ENCODE assay signal across 13 cellular contexts in genomic region chr5:17276445-17276844, GRCh38. TPM values are rescaled to one million over a fixed set of nuclear protein-coding genes. Genes with fewer than 3 reads are reported as not detected.
DNase-seq lines count a peak whose midpoint lies in the region; ATAC-seq and TF ChIP-seq lines count a peak whose summit lies in the region.
"Had no signal": no experiment of that assay in that cellular context is flagged by ENCODE, and none has a peak within 500 bp of the region (broad histone marks: within the 10 kb centered on the region; RNA-seq: fewer than 3 reads in every experiment).

No MANE protein-coding gene starts in this region.

- no peak overlapping the region for H3K4me3 Mint-ChIP-seq in WTC11
- H3K4me3 Mint-ChIP-seq: stimulated activated naive CD8-positive, alpha-beta T cell treated with anti-CD3 and anti-CD28 coated beads, Interleukin-15, amount 100 ng/mL, for 72 hours had no signal

- H3K4me1 Mint-ChIP-seq in WTC11, result peaks cover 33% of the 10 kb centered on the region
- H3K4me1 Mint-ChIP-seq: stimulated activated naive CD8-positive, alpha-beta T cell treated with anti-CD3 and anti-CD28 coated beads, Interleukin-15, amount 100 ng/mL, for 72 hours had no signal

- ATAC-seq in GM18858 (IDR thresholded peaks at IDR 0.05; ENCODE audit: unreplicated experiment) (peak; percentile 82), GM21447 (IDR thresholded peaks at IDR 0.05; ENCODE audit: unreplicated experiment) (peak; percentile 60), HG03060 (IDR thresholded peaks at IDR 0.05; ENCODE audit: low read depth, unreplicated experiment) (peak; percentile 58), WTC11 (no peak)
- ATAC-seq: stimulated activated naive CD8-positive, alpha-beta T cell treated with anti-CD3 and anti-CD28 coated beads, Interleukin-15, amount 100 ng/mL, for 72 hours had no signal

- no peaks in the 10 kb centered on the region for H3K27me3 ChIP-seq in SJCRH30

- no peak for DNase-seq in WTC11 (ENCODE audit: low spot score)
- no peak for DNase-seq in mesenteric fat pad (ENCODE audit: low spot score)
- no peak for DNase-seq in SJCRH30
- DNase-seq in stimulated activated naive CD4-positive, alpha-beta T cell (lab: John Stamatoyannopoulos, UW), result no peak
- no peak for DNase-seq in G401 (ENCODE audit: low spot score)
- DNase-seq: NCI-H1417; occipital lobe; stimulated activated naive CD8-positive, alpha-beta T cell treated with anti-CD3 and anti-CD28 coated beads, Interleukin-15, amount 100 ng/mL, for 72 hours had no signal

- no peak overlapping the region for H3K27ac ChIP-seq in SJCRH30
- H3K27ac ChIP-seq: C4-2B had no signal

- CTCF ChIA-PET in WTC11 (lab: Charles Lee), result no interaction called here

- H3K27me3 Mint-ChIP-seq in WTC11 (ENCODE audit: low read depth), result no peaks in the 10 kb centered on the region
- H3K27me3 Mint-ChIP-seq: stimulated activated naive CD8-positive, alpha-beta T cell treated with anti-CD3 and anti-CD28 coated beads, Interleukin-15, amount 100 ng/mL, for 72 hours had no signal

- in situ Hi-C loops in G401 (cut with HindIII; ENCODE audit: low sequenced_read_pairs), result no loop called here

- peaks cover 19% of the 10 kb centered on the region for H3K36me3 Mint-ChIP-seq in WTC11

- POLR2A ChIA-PET in WTC11 (lab: Charles Lee), result no interaction called here

- no peaks in the 10 kb centered on the region for H3K9me3 ChIP-seq in SJCRH30 (replicated peaks)

- H3K4me1 ChIP-seq in SJCRH30, result no peaks in the 10 kb centered on the region

- TF ChIP-seq CTCF in WTC11 (IDR thresholded peaks at IDR 0.05), result no peak

- no peaks in the 10 kb centered on the region for H3K9me3 Mint-ChIP-seq in WTC11

- H3K4me3 ChIP-seq in SJCRH30, result no peak overlapping the region

- peak overlapping the region; percentile 19; the same call in 1 of the 2 replicates for H3K27ac Mint-ChIP-seq in WTC11

- no peaks in the 10 kb centered on the region for H3K36me3 ChIP-seq in SJCRH30

TF ChIP-seq in WTC11, 78 proteins besides CTCF, POLR2A, EP300 and RAD21:
- TF ChIP-seq SMAD4 (CRISPR knock-in tag; IDR thresholded peaks at IDR 0.05) (no peak), SOX15 (CRISPR knock-in tag; IDR thresholded peaks at IDR 0.05) (no peak)

RNA-seq across cellular contexts. Expression of gene BASP1, which starts 59.0 kb away (rescaled TPM):
- total RNA-seq in WTC11 (2021) (108 to 123 TPM (median 119 TPM) in 3 replicates), mesenteric fat pad (46.9 TPM)
- total RNA-seq in SJCRH30 (2014; rRNA removed; shearing (Covaris generic)), result not detected in 2 replicates
- not detected in 2 replicates for total RNA-seq in G401 (2014; rRNA removed; shearing (Covaris generic))
- total RNA-seq: T-helper 2 cell treated with Interferon-gamma antibody and Interleukin-4, amounts not matched to agents 100 ng/mL and 5 ng/mL, for 36 hours had no signal

Comparison
In these comparisons a context has a peak if more than half of its experiments do, and no peak if none do; other contexts are left out.
1. RNA of gene BASP1, which starts 59.0 kb away (total RNA-seq): 108 to 123 TPM in WTC11 and 46.9 TPM in mesenteric fat pad (single experiment); not detected in SJCRH30 and not detected in G401; every median in the first group is over 10 times any median in the second.